1 cellular context compared by ENCODE assay signal in the genomic region with DNA sequence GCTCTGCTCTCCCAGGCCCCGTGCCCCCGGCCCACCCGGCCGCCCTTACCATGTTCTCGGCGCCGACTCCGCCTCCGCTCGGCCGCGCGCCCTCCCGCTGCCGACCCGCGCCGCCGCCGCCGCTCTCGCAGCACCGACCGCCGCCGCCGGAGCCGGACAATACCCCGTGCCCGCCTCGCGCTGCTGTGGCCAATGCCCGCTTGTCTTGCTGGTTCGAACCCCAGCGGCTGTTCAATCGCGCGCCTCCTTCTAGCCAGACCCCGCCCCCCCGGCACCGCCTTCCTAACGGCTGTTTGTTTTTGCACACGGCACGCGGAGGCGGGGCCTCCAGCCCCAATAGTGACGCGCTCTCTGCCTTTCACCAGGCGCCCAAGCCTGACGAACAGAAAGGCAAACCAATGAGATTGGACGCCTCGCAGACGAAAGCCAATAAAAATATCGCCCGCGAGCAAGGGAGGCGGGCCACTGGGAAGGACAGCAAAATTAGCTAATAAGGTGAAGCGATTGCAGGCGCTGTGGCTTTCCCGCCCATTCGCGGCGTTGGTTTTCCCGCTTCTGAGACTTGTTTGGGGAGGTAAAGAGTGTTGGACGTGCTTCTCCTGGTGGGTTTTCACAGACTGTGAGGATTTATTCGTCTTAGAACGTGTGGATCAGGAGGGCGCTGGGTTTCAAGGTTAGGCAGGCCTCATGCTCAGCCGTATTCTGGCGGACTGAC.
TF ChIP-seq lines count a peak whose summit lies in the region.

A gene (minus strand): TSS at position 168 of the 715 bp plus-strand sequence. CDS start 116 bp downstream, at position 52.

TF ChIP-seq in H1, 55 proteins besides CTCF, POLR2A, EP300 and RAD21:
- TF ChIP-seq POLR2AphosphoS5 (IDR thresholded peaks at IDR 0.05; ENCODE audit: low read depth, low read length) (peak; percentile 87), TAF7 (optimal IDR thresholded peaks at IDR 0.05; ENCODE audit: borderline replicate concordance, low read depth, low read length) (peak; percentile 89), TBP (IDR thresholded peaks at IDR 0.05; ENCODE audit: low read depth, low read length) (peak; percentile 87), GTF2F1 (IDR thresholded peaks at IDR 0.05; ENCODE audit: borderline replicate concordance, low read depth, low read length) (peak; percentile 70), SP1 (IDR thresholded peaks at IDR 0.05; ENCODE audit: low read depth, low read length) (peak; percentile 100), TAF1 (IDR thresholded peaks at IDR 0.05; ENCODE audit: low read depth, low read length) (peak; percentile 96), EZH2 (IDR thresholded peaks at IDR 0.05; ENCODE audit: low read depth, low read length, severe bottlenecking) (no peak), KDM4A (IDR thresholded peaks at IDR 0.05; ENCODE audit: low read depth, low read length, severe bottlenecking) (peak; percentile 52), PHF8 (conservative IDR thresholded peaks at IDR 0.05; ENCODE audit: low read depth, low read length) (peak; percentile 84), EGR1 (IDR thresholded peaks at IDR 0.05; ENCODE audit: borderline replicate concordance, low read depth, low read length) (no peak), CREB1 (IDR thresholded peaks at IDR 0.05) (peak; percentile 83), CTBP2 (IDR thresholded peaks at IDR 0.05; ENCODE audit: borderline replicate concordance, insufficient read depth, insufficient read length, low read length) (no peak), SP2 (IDR thresholded peaks at IDR 0.05; ENCODE audit: low read length) (peak; percentile 98), SRF (IDR thresholded peaks at IDR 0.05; ENCODE audit: low read depth, low read length) (0 out of 2 replicates have a peak, but pooled peaks have one; percentile 17), SP4 (IDR thresholded peaks at IDR 0.05; ENCODE audit: low read length) (peak; percentile 92), CHD2 (IDR thresholded peaks at IDR 0.05; ENCODE audit: low read length) (peak; percentile 96)
- TF ChIP-seq, protein P1, sequence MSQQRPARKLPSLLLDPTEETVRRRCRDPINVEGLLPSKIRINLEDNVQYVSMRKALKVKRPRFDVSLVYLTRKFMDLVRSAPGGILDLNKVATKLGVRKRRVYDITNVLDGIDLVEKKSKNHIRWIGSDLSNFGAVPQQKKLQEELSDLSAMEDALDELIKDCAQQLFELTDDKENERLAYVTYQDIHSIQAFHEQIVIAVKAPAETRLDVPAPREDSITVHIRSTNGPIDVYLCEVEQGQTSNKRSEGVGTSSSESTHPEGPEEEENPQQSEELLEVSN (IDR thresholded peaks at IDR 0.05): peak; percentile 98
- TF ChIP-seq, protein P2, sequence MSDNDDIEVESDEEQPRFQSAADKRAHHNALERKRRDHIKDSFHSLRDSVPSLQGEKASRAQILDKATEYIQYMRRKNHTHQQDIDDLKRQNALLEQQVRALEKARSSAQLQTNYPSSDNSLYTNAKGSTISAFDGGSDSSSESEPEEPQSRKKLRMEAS (IDR thresholded peaks at IDR 0.05): peak; percentile 57
- TF ChIP-seq, protein P3, sequence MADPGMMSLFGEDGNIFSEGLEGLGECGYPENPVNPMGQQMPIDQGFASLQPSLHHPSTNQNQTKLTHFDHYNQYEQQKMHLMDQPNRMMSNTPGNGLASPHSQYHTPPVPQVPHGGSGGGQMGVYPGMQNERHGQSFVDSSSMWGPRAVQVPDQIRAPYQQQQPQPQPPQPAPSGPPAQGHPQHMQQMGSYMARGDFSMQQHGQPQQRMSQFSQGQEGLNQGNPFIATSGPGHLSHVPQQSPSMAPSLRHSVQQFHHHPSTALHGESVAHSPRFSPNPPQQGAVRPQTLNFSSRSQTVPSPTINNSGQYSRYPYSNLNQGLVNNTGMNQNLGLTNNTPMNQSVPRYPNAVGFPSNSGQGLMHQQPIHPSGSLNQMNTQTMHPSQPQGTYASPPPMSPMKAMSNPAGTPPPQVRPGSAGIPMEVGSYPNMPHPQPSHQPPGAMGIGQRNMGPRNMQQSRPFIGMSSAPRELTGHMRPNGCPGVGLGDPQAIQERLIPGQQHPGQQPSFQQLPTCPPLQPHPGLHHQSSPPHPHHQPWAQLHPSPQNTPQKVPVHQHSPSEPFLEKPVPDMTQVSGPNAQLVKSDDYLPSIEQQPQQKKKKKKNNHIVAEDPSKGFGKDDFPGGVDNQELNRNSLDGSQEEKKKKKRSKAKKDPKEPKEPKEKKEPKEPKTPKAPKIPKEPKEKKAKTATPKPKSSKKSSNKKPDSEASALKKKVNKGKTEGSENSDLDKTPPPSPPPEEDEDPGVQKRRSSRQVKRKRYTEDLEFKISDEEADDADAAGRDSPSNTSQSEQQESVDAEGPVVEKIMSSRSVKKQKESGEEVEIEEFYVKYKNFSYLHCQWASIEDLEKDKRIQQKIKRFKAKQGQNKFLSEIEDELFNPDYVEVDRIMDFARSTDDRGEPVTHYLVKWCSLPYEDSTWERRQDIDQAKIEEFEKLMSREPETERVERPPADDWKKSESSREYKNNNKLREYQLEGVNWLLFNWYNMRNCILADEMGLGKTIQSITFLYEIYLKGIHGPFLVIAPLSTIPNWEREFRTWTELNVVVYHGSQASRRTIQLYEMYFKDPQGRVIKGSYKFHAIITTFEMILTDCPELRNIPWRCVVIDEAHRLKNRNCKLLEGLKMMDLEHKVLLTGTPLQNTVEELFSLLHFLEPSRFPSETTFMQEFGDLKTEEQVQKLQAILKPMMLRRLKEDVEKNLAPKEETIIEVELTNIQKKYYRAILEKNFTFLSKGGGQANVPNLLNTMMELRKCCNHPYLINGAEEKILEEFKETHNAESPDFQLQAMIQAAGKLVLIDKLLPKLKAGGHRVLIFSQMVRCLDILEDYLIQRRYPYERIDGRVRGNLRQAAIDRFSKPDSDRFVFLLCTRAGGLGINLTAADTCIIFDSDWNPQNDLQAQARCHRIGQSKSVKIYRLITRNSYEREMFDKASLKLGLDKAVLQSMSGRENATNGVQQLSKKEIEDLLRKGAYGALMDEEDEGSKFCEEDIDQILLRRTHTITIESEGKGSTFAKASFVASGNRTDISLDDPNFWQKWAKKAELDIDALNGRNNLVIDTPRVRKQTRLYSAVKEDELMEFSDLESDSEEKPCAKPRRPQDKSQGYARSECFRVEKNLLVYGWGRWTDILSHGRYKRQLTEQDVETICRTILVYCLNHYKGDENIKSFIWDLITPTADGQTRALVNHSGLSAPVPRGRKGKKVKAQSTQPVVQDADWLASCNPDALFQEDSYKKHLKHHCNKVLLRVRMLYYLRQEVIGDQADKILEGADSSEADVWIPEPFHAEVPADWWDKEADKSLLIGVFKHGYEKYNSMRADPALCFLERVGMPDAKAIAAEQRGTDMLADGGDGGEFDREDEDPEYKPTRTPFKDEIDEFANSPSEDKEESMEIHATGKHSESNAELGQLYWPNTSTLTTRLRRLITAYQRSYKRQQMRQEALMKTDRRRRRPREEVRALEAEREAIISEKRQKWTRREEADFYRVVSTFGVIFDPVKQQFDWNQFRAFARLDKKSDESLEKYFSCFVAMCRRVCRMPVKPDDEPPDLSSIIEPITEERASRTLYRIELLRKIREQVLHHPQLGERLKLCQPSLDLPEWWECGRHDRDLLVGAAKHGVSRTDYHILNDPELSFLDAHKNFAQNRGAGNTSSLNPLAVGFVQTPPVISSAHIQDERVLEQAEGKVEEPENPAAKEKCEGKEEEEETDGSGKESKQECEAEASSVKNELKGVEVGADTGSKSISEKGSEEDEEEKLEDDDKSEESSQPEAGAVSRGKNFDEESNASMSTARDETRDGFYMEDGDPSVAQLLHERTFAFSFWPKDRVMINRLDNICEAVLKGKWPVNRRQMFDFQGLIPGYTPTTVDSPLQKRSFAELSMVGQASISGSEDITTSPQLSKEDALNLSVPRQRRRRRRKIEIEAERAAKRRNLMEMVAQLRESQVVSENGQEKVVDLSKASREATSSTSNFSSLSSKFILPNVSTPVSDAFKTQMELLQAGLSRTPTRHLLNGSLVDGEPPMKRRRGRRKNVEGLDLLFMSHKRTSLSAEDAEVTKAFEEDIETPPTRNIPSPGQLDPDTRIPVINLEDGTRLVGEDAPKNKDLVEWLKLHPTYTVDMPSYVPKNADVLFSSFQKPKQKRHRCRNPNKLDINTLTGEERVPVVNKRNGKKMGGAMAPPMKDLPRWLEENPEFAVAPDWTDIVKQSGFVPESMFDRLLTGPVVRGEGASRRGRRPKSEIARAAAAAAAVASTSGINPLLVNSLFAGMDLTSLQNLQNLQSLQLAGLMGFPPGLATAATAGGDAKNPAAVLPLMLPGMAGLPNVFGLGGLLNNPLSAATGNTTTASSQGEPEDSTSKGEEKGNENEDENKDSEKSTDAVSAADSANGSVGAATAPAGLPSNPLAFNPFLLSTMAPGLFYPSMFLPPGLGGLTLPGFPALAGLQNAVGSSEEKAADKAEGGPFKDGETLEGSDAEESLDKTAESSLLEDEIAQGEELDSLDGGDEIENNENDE (IDR thresholded peaks at IDR 0.05; ENCODE audit: insufficient replicate concordance, low read length): no peak
